30 cellular contexts compared by ENCODE assay signal in the genomic region with DNA sequence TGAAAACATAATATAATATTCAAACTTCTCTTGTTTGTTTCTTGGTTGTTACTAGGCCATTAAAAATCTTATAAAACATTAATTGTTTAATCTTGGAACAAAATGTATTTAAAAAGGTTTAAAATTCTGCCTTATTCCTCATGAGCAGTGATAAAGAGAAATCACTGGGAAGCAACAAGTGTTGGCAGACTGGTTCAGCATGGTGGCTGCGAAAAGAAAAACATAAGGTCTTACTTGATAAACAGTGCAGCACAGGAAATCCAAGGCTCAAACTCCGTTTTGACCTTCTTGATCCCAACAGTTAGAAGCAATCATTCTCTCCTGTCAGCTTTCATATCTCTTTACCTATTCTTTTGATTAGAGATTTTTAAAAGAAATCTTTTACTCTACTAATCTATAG.
"Had no signal": no experiment of that assay in that cellular context is flagged by ENCODE, and none has a peak within 500 bp of the region (broad histone marks: within the 10 kb centered on the region; RNA-seq: fewer than 3 reads in every experiment).

No MANE protein-coding gene starts in this region.

- H3K4me3 ChIP-seq: adrenal gland, body of pancreas, esophagus squamous epithelium, gastroesophageal sphincter, heart right ventricle, hepatocyte had no signal

- H3K27ac ChIP-seq: adrenal gland, body of pancreas, epithelial cell of prostate, esophagus squamous epithelium, gastroesophageal sphincter, heart right ventricle, hepatocyte, WERI-Rb-1 had no signal

- H3K27me3 ChIP-seq: adrenal gland, body of pancreas, esophagus squamous epithelium, gastroesophageal sphincter, heart right ventricle, hepatocyte had no signal

- ATAC-seq: activated CD4-positive, CD25-positive, alpha-beta regulatory T cell treated with anti-CD3 and anti-CD28 coated beads, Interleukin-2, amount 50 U/mL, for 24 hours; activated CD8-positive, alpha-beta T cell treated with anti-CD3 and anti-CD28 coated beads for 36 hours; activated T-cell treated with anti-CD3 and anti-CD28 coated beads, Interleukin-2, amount 50 U/mL, for 4 hours; activated T-helper 17 cell treated with anti-CD3 and anti-CD28 coated beads, Interleukin-2, amount 50 U/mL, for 72 hours; body of pancreas; effector memory CD8-positive, alpha-beta T cell; gastroesophageal sphincter; heart right ventricle had no signal

- H3K9me3 ChIP-seq: adrenal gland, body of pancreas, esophagus squamous epithelium, gastroesophageal sphincter had no signal

- H3K36me3 ChIP-seq: adrenal gland, esophagus squamous epithelium, gastroesophageal sphincter, heart right ventricle, WERI-Rb-1 had no signal

- H3K4me1 ChIP-seq: adrenal gland, esophagus squamous epithelium, gastroesophageal sphincter, heart right ventricle had no signal

- DNase-seq: activated B cell treated with CpG ODN at 0.5 μM for 24 hours; activated CD4-positive, alpha-beta T cell treated with anti-CD3 and anti-CD28 coated beads for 48 hours; activated CD4-positive, alpha-beta T cell treated with anti-CD3 and anti-CD28 coated beads, Interleukin-2, amount 50 U/mL, for 1 hour; activated CD4-positive, alpha-beta T cell treated with anti-CD3 and anti-CD28 coated beads, Interleukin-2, amount 50 U/mL, for 48 hours; activated CD8-positive, alpha-beta memory T cell treated with anti-CD3 and anti-CD28 coated beads for 24 hours; activated CD8-positive, alpha-beta T cell treated with anti-CD3 and anti-CD28 coated beads for 36 hours; activated effector memory CD4-positive, alpha-beta T cell treated with Interleukin-2 at 50 U/mL for 16 hours; activated gamma-delta T cell treated with Interleukin-2 at 50 U/mL for 16 hours; activated naive CD4-positive, alpha-beta T cell treated with anti-CD3 and anti-CD28 coated beads, Interleukin-2, amount 50 U/mL, for 16 hours; activated naive CD4-positive, alpha-beta T cell treated with Interleukin-2 at 50 U/mL for 16 hours; activated T-cell treated with anti-CD3 and anti-CD28 coated beads, Interleukin-2, amount 50 U/mL, for 4 hours; adrenal gland; amygdala; aorta; caudate nucleus; cortex of kidney; dermis blood vessel endothelial cell; effector CD4-positive, alpha-beta T cell; effector memory CD8-positive, alpha-beta T cell; esophagus squamous epithelium; foreskin melanocyte; heart right ventricle; T-helper 2 cell; WERI-Rb-1 had no signal
